ENCODE assay signal across 7 cellular contexts in the genomic region with DNA sequence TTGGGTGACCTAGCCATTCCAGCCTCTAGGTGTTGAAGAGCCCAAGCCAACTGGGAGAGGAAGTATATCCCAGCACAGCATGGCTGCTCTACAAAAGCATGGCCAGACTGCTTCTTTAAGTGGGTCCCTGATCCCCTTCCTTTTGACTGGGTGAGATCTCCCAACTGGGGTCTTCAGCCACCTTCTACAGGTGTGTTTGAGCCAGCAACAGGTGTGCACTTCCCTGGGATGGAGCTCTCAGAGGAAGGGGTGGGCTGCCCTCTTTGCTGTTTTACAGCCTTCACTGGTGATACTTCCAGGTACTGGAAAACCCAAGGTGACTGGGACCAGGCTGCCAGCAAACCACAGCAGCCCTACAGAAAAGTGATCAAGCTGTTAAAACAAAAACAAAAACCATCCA.
"Had no signal": no experiment of that assay in that cellular context is flagged by ENCODE, and none has a peak within 500 bp of the region (broad histone marks: within the 10 kb centered on the region; RNA-seq: fewer than 3 reads in every experiment).

No MANE protein-coding gene starts in this region.

- H3K4me3 ChIP-seq: K562 had no signal

- ATAC-seq: HepG2, K562 had no signal

- DNase-seq: IMR-90, KBM-7, KG1 had no signal

- H3K27ac ChIP-seq: HL-60, KMS-11 had no signal
